Comparison of ENCODE assay signal across 13 cellular contexts in the genomic region with DNA sequence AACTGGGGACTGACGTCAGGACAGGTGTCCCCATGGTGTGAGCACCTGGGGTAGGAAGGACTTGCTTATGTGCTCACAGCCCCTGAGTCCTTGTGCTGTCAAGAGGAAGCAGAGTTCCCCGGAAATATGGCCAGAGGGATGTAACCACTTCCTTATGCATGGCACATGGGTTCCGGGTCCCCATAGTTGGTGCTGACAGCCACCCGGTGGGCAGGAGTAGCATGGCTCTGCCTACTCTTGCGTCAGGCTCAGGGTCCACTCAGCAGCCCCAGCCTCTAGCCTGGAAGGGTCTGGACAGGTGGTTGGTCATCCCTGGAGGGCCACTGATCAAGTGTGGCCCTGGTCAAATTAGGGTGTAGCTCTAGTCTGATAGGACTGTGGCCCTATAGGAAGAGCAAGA. TPM values are rescaled to one million over a fixed set of nuclear protein-coding genes. Genes with fewer than 3 reads are reported as not detected.
DNase-seq lines count a peak whose midpoint lies in the region; TF ChIP-seq lines count a peak whose summit lies in the region.
"Had no signal": no experiment of that assay in that cellular context is flagged by ENCODE, and none has a peak within 500 bp of the region (broad histone marks: within the 10 kb centered on the region; RNA-seq: fewer than 3 reads in every experiment).

No MANE protein-coding gene starts in this region.

- no peak overlapping the region for H3K4me2 ChIP-seq in Loucy (ENCODE audit: low read depth, low read length, poor library complexity, severe bottlenecking)

- H3K4me3 ChIP-seq in Loucy (ENCODE audit: low read length, poor library complexity, severe bottlenecking) (no peak overlapping the region), choroid plexus epithelial cell (ENCODE audit: low read depth, low read length) (no peak overlapping the region)
- H3K4me3 ChIP-seq: esophagus squamous epithelium had no signal

- H3K9me3 ChIP-seq in Loucy (ENCODE audit: insufficient read depth, low read depth, low read length): no peaks in the 10 kb centered on the region
- H3K9me3 ChIP-seq: esophagus squamous epithelium had no signal

- no peak overlapping the region for H2AFZ ChIP-seq in Loucy (ENCODE audit: low read length)

- H3K4me1 ChIP-seq in Loucy (ENCODE audit: insufficient read depth, low read length, poor library complexity, severe bottlenecking): no peaks in the 10 kb centered on the region
- H3K4me1 ChIP-seq: esophagus squamous epithelium had no signal

- no peaks in the 10 kb centered on the region for H4K20me1 ChIP-seq in Loucy (ENCODE audit: insufficient read depth, low read length, poor library complexity, severe bottlenecking)

- CTCF ChIA-PET in activated CD4-positive, alpha-beta memory T cell treated with anti-CD3 and anti-CD28 coated beads for 36 hours (lab: Charles Lee): interaction anchor here (1.2 kb wide), 1 partner anchor 305 kb away, joined by 5 read pairs; no protein-coding TSS in a partner anchor

- no peaks in the 10 kb centered on the region for H3K27me3 ChIP-seq in Loucy (ENCODE audit: insufficient read depth, low read length, poor library complexity, severe bottlenecking)

- no peaks in the 10 kb centered on the region for H3K9me3 Mint-ChIP-seq in activated CD4-positive, alpha-beta memory T cell treated with anti-CD3 and anti-CD28 coated beads for 36 hours
- H3K9me3 Mint-ChIP-seq: memory B cell had no signal

- no peak overlapping the region for H3K27ac Mint-ChIP-seq in activated CD4-positive, alpha-beta memory T cell treated with anti-CD3 and anti-CD28 coated beads for 36 hours
- H3K27ac Mint-ChIP-seq: memory B cell had no signal

- no peaks in the 10 kb centered on the region for H3F3A ChIP-seq in Loucy (ENCODE audit: low read depth)

- H3K36me3 ChIP-seq in Loucy (ENCODE audit: insufficient read depth, low read length): no peaks in the 10 kb centered on the region
- H3K36me3 ChIP-seq: esophagus squamous epithelium had no signal

- no peaks in the 10 kb centered on the region for H3K9me2 ChIP-seq in Loucy (replicated peaks; ENCODE audit: low read depth, low read length)

- no peak overlapping the region for H3K9ac ChIP-seq in Loucy (ENCODE audit: low read depth, low read length, poor library complexity, severe bottlenecking)

- H3K4me3 Mint-ChIP-seq in activated CD4-positive, alpha-beta memory T cell treated with anti-CD3 and anti-CD28 coated beads for 36 hours: no peak overlapping the region
- H3K4me3 Mint-ChIP-seq: memory B cell had no signal

- DNase-seq in NCI-H524 (lab: John Stamatoyannopoulos, UW) (peak; percentile 6 to 25), NCI-H524 treated with DMSO at 0.1 percent for 48 hours (lab: John Stamatoyannopoulos, UW) (no peak), choroid plexus epithelial cell (ENCODE audit: low read depth) (peak; percentile 9), myocyte (ENCODE audit: low read depth) (peak; percentile 1), NCI-H1930 (lab: John Stamatoyannopoulos, UW) (no peak)
- no peak for DNase-seq in effector CD8-positive, alpha-beta T cell (lab: John Stamatoyannopoulos, UW)
- no peak for DNase-seq in activated CD4-positive, alpha-beta memory T cell treated with anti-CD3 and anti-CD28 coated beads for 36 hours
- DNase-seq: aorta, esophagus squamous epithelium, GDM1, SW 1271 had no signal

- H3K4me1 Mint-ChIP-seq in activated CD4-positive, alpha-beta memory T cell treated with anti-CD3 and anti-CD28 coated beads for 36 hours (ENCODE audit: low read depth): no peaks in the 10 kb centered on the region
- H3K4me1 Mint-ChIP-seq: memory B cell had no signal

- H3K79me2 ChIP-seq in Loucy (ENCODE audit: insufficient read depth, low read length): no peaks in the 10 kb centered on the region

- peaks cover 1% of the 10 kb centered on the region for H3K27me3 Mint-ChIP-seq in activated CD4-positive, alpha-beta memory T cell treated with anti-CD3 and anti-CD28 coated beads for 36 hours

- intact Hi-C loops in activated CD4-positive, alpha-beta memory T cell treated with anti-CD3 and anti-CD28 coated beads for 36 hours (cut with micrococcal nuclease): no loop called here

- POLR2A ChIA-PET in activated CD4-positive, alpha-beta memory T cell treated with anti-CD3 and anti-CD28 coated beads for 36 hours (lab: Charles Lee): no interaction called here

- peak; percentile 54 for TF ChIP-seq CTCF in Loucy (conservative IDR thresholded peaks at IDR 0.05; ENCODE audit: low read length)
- peak; percentile 14 for TF ChIP-seq CTCF in choroid plexus epithelial cell (conservative IDR thresholded peaks at IDR 0.05; ENCODE audit: low read depth, low read length)

- no peaks in the 10 kb centered on the region for H3K36me3 Mint-ChIP-seq in activated CD4-positive, alpha-beta memory T cell treated with anti-CD3 and anti-CD28 coated beads for 36 hours

RNA-seq across cellular contexts. Expression of a gene that starts 42.8 kb away (rescaled TPM):
- total RNA-seq in myocyte: 107 and 133 TPM in 2 replicates
- polyA plus RNA-seq in myocyte (2012): 292 TPM
- 1 to 10 TPM in 1 of 2 experiments, under 1 TPM in 1; 0.19 to 1.3 TPM for total RNA-seq in activated CD4-positive, alpha-beta memory T cell treated with anti-CD3 and anti-CD28 coated beads for 36 hours

Comparison
In these comparisons a context has a peak if more than half of its experiments do, and no peak if none do; other contexts are left out.
1. DNase-seq: peak in NCI-H524 (2 of 2), choroid plexus epithelial cell (single experiment) and myocyte (single experiment); none in NCI-H524 treated with DMSO at 0.1 percent for 48 hours (single experiment), effector CD8-positive, alpha-beta T cell (single experiment), NCI-H1930 (0 of 2) and activated CD4-positive, alpha-beta memory T cell treated with anti-CD3 and anti-CD28 coated beads for 36 hours (single experiment).
2. RNA of a gene that starts 42.8 kb away (total RNA-seq): 107 to 133 TPM in myocyte; 0.19 to 1.3 TPM in activated CD4-positive, alpha-beta memory T cell treated with anti-CD3 and anti-CD28 coated beads for 36 hours; every median in the first group is over 10 times any median in the second.